ENCODE assay signal across 16 cellular contexts in the genomic region with DNA sequence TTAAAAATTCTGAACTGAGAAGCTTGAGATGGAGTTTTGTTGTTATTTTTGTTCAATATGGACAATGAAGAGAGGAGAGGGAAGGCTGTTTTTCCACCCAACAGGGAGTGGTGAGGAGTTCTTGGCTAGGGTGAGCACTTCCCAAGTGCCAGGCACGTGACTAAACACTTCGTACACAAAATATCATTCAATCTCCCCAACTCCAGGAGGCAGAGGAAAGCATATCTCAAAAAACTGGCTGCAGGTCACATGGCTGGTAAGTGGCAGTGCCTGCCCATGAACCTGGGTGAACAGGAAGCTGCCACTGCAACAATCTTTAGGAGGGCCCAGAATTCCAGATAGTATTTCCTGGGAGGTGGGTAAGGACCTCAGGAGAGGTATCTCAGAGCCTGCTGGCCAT. TPM values are rescaled to one million over a fixed set of nuclear protein-coding genes. Genes with fewer than 3 reads are reported as not detected.
DNase-seq lines count a peak whose midpoint lies in the region; ATAC-seq, FAIRE-seq and TF ChIP-seq lines count a peak whose summit lies in the region.
"Had no signal": no experiment of that assay in that cellular context is flagged by ENCODE, and none has a peak within 500 bp of the region (broad histone marks: within the 10 kb centered on the region; RNA-seq: fewer than 3 reads in every experiment).

No MANE protein-coding gene starts in this region.

- TF ChIP-seq RAD21 in Ishikawa (IDR thresholded peaks at IDR 0.05; ENCODE audit: low read depth) (no peak), K562 (CRISPR knock-in tag; conservative IDR thresholded peaks at IDR 0.05 in 1 of 2, IDR thresholded peaks at IDR 0.05 in 1 of 2) (no peak)

- H3K4me1 ChIP-seq in K562 (replicated peaks in 1 of 2; ENCODE audit: control insufficient read depth in 2 of 2, insufficient read depth in 2 of 2, low read length in 2 of 2), result no peaks in the 10 kb centered on the region; a peak in 1 of 5 replicates

- TF ChIP-seq EP300 in Ishikawa (IDR thresholded peaks at IDR 0.05; ENCODE audit: borderline replicate concordance) (no peak), K562 (IDR thresholded peaks at IDR 0.05; ENCODE audit: low read length) (no peak)

- POLR2A ChIA-PET in AG04450 (lab: Yijun Ruan, JAX) (no interaction called here), K562 (lab: Yijun Ruan, JAX) (interaction anchor here (0.6 to 1.2 kb wide), 4 partner anchors 10 to 403 kb away, joined by 3 to 5 read pairs (median 3); no protein-coding TSS in a partner anchor)

- H3K9me3 ChIP-seq in AG04450 (ENCODE audit: control insufficient read depth, insufficient read depth, low read length) (no peaks in the 10 kb centered on the region), K562 (replicated peaks; ENCODE audit: control insufficient read depth, insufficient read depth, low read depth, low read length) (no peaks in the 10 kb centered on the region)

- peaks cover 13% of the 10 kb centered on the region for H3K4me1 Mint-ChIP-seq in neural crest cell
- H3K4me1 Mint-ChIP-seq: activated naive CD8-positive, alpha-beta T cell treated with anti-CD3 and anti-CD28 coated beads, Interleukin-2, amount 50 U/mL, for 24 hours had no signal

- no peak overlapping the region for H3K4me3 Mint-ChIP-seq in neural crest cell
- H3K4me3 Mint-ChIP-seq: activated naive CD8-positive, alpha-beta T cell treated with anti-CD3 and anti-CD28 coated beads, Interleukin-2, amount 50 U/mL, for 24 hours had no signal

- in situ Hi-C loops in K562 (cut with MboI), result no loop called here

- TF ChIP-seq CTCF in AG04450 (IDR thresholded peaks at IDR 0.05; ENCODE audit: low read depth, low read length), result no peak
- TF ChIP-seq CTCF in K562 (IDR thresholded peaks at IDR 0.05 in 2 of 3, conservative IDR thresholded peaks at IDR 0.05 in 1 of 3; ENCODE audit: insufficient read depth in 2 of 3, low read depth in 1 of 3, low read length in 3 of 3), result no peak
- TF ChIP-seq CTCF in neural crest cell (conservative IDR thresholded peaks at IDR 0.05), result no peak

- no peak overlapping the region for H3K4me2 ChIP-seq in K562 (ENCODE audit: insufficient read depth, low read length)

- H3K4me3 ChIP-seq in AG04450 (ENCODE audit: low read depth, low read length) (no peak overlapping the region), K562 (no peak overlapping the region)

- no peaks in the 10 kb centered on the region for H3K9me1 ChIP-seq in K562 (ENCODE audit: control insufficient read depth, insufficient read depth, low read length)

- H3K36me3 Mint-ChIP-seq in neural crest cell (ENCODE audit: low read depth), result no peaks in the 10 kb centered on the region

- CTCF ChIA-PET in AG04450 (lab: Charles Lee) (interaction anchor here (2.9 to 4.0 kb wide), 2 partner anchors 9 to 11 kb away, joined by 13 to 23 read pairs; a partner anchor contains a TSS), K562 (lab: Yijun Ruan, JAX; ENCODE audit: low intra/inter-chr PET ratio) (no interaction called here)

- H3K27me3 ChIP-seq in AG04450 (ENCODE audit: control insufficient read depth, insufficient read depth, low read length), result peaks cover 2% of the 10 kb centered on the region
- peaks cover 2 to 4% of the 10 kb centered on the region in 2 experiments; a peak in 3 of 5 replicates for H3K27me3 ChIP-seq in K562 (ENCODE audit: control insufficient read depth in 2 of 2, insufficient read depth in 2 of 2, low read length in 2 of 2)

- FAIRE-seq in K562 (lab: Jason Lieb, UNC), result no peak
- FAIRE-seq: keratinocyte had no signal

- no peaks in the 10 kb centered on the region for H4K20me1 ChIP-seq in K562 (replicated peaks; ENCODE audit: control insufficient read depth, insufficient read depth, low read length)

- H2AFZ ChIP-seq in K562 (ENCODE audit: low read depth, low read length), result no peak overlapping the region

- intact Hi-C loops in K562 (cut with micrococcal nuclease), result no loop called here

- WGBS in K562 (ENCODE audit: insufficient coverage, low coverage, missing lambda C conversion rate), result 4% methylated on average over 2 of the region's 2 CpGs

- no peaks in the 10 kb centered on the region for H3K9me3 Mint-ChIP-seq in neural crest cell
- H3K9me3 Mint-ChIP-seq: activated naive CD8-positive, alpha-beta T cell treated with anti-CD3 and anti-CD28 coated beads, Interleukin-2, amount 50 U/mL, for 24 hours had no signal

- BruUV-seq in K562 (replicated peaks; lab: Mats Ljungman, UMichigan), result no TSS peak

- H3K79me2 ChIP-seq in K562 (ENCODE audit: control insufficient read depth, insufficient read depth, low read length), result no peaks in the 10 kb centered on the region

- peak overlapping the region; percentile 53 for H3K27ac Mint-ChIP-seq in neural crest cell (ENCODE audit: unreplicated experiment)
- H3K27ac Mint-ChIP-seq: activated naive CD8-positive, alpha-beta T cell treated with anti-CD3 and anti-CD28 coated beads, Interleukin-2, amount 50 U/mL, for 24 hours had no signal

- H3K27me3 Mint-ChIP-seq in neural crest cell (ENCODE audit: low read depth), result no peaks in the 10 kb centered on the region
- H3K27me3 Mint-ChIP-seq: activated naive CD8-positive, alpha-beta T cell treated with anti-CD3 and anti-CD28 coated beads, Interleukin-2, amount 50 U/mL, for 24 hours had no signal

- H3K27ac ChIP-seq in AG04450 (ENCODE audit: low read depth, low read length) (peak overlapping the region; percentile 25), K562 (ENCODE audit: extremely low read depth, low read depth, low read length) (no peak overlapping the region)

- H3K36me3 ChIP-seq in K562 (ENCODE audit: control insufficient read depth, insufficient read depth, low read length), result no peaks in the 10 kb centered on the region

- no peak for TF ChIP-seq POLR2A in K562 (conservative IDR thresholded peaks at IDR 0.05)

- ATAC-seq in K562, result no peak
- no peak for ATAC-seq in HG02571 (IDR thresholded peaks at IDR 0.05; ENCODE audit: unreplicated experiment)
- ATAC-seq: activated naive CD8-positive, alpha-beta T cell treated with anti-CD3 and anti-CD28 coated beads, Interleukin-2, amount 50 U/mL, for 24 hours had no signal

- H3K9ac ChIP-seq in K562 (ENCODE audit: insufficient read depth in 1 of 2, low read depth in 2 of 2, low read length in 2 of 2), result no peak overlapping the region

- DNase-seq in AG04450 (ENCODE audit: low read depth, low spot score) (no peak), K562 (ENCODE audit: extremely low read depth in 1 of 4, low spot score in 3 of 4) (no peak), neural crest cell (ENCODE audit: low read depth, low spot score) (no peak), DMS 273 treated with DMSO at 0.1 percent for 48 hours (lab: John Stamatoyannopoulos, UW) (no peak), SHP77 treated with DMSO at 0.1 percent for 48 hours (lab: John Stamatoyannopoulos, UW) (no peak)
- no peak for DNase-seq in stimulated activated CD8-positive, alpha-beta memory T cell treated with anti-CD3 and anti-CD28 coated beads, Interleukin-4, amount 100 ng/mL, for 48 hours
- DNase-seq: activated naive CD8-positive, alpha-beta T cell treated with anti-CD3 and anti-CD28 coated beads, Interleukin-2, amount 50 U/mL, for 24 hours; glutamatergic neuron; NCI-H1105 treated with DMSO at 0.1 percent for 48 hours; NCI-H524; T-helper 1 cell had no signal

TF ChIP-seq in Ishikawa, 13 proteins besides CTCF, POLR2A, EP300 and RAD21 (continues in another document):
- TF ChIP-seq TEAD4 (IDR thresholded peaks at IDR 0.05), result no peak
- TF ChIP-seq YY1 (IDR thresholded peaks at IDR 0.05; ENCODE audit: low read depth), result no peak
- TF ChIP-seq FOXM1 (IDR thresholded peaks at IDR 0.05; ENCODE audit: borderline replicate concordance, low read depth), result no peak
- TF ChIP-seq, protein P1, sequence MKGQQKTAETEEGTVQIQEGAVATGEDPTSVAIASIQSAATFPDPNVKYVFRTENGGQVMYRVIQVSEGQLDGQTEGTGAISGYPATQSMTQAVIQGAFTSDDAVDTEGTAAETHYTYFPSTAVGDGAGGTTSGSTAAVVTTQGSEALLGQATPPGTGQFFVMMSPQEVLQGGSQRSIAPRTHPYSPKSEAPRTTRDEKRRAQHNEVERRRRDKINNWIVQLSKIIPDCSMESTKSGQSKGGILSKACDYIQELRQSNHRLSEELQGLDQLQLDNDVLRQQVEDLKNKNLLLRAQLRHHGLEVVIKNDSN (IDR thresholded peaks at IDR 0.05), result peak; percentile 86
- TF ChIP-seq NFIC (IDR thresholded peaks at IDR 0.05), result no peak
- TF ChIP-seq CEBPB (IDR thresholded peaks at IDR 0.05), result no peak

TF ChIP-seq in K562, 482 proteins besides CTCF, POLR2A, EP300 and RAD21 (continues in another document):
- TF ChIP-seq ZNF551 (CRISPR knock-in tag; IDR thresholded peaks at IDR 0.05), result no peak

RNA-seq across cellular contexts. Expression of a gene that starts 11.6 kb away (rescaled TPM):
- polyA plus RNA-seq in AG04450 (2011; rRNA removed) (not detected in 2 replicates), K562 (2011; rRNA removed) (not detected in 2 replicates), K562 (2014; fragmentation: Illumina TruSeq; extraction: Trizol) (not detected in 2 replicates), K562 (2014; fragmentation: Nextera tagmentation; extraction: Ambion mirVana) (not detected), K562 (2014; rRNA removed) (not detected in 2 replicates)
- polyA minus RNA-seq in AG04450 (2011; rRNA and poly(A)+ RNA removed), result not detected in 2 replicates
- not detected in 2 replicates for total RNA-seq in K562 (2011; cell fraction: chromatin; rRNA removed; ENCODE audit: low replicate concordance)
- total RNA-seq in K562 (2011; cell fraction: nucleolus; rRNA removed), result not detected in 2 replicates
- total RNA-seq in K562 (2011; cell fraction: nucleoplasm; rRNA removed), result not detected in 2 replicates
- total RNA-seq in K562 (2014; rRNA removed) (not detected in 2 replicates), K562 (2014; rRNA removed; fragmentation: Illumina TruSeq; extraction: Trizol) (not detected in 2 replicates), K562 (2015; rRNA removed; fragmentation: Illumina TruSeq; extraction: Trizol) (not detected in 2 replicates), K562 (2021) (not detected in 2 replicates), neural crest cell (not detected in 2 replicates)
- not detected in 2 replicates for polyA plus RNA-seq in K562 (2011; cell fraction: cytosol; rRNA removed)
- not detected in 2 replicates for polyA plus RNA-seq in K562 (2011; cell fraction: nucleus; rRNA removed)
- polyA plus RNA-seq in K562 (2012), result not detected in 2 replicates
- not detected in 2 replicates for polyA minus RNA-seq in K562 (2011; rRNA and poly(A)+ RNA removed)
- polyA minus RNA-seq in K562 (2011; cell fraction: cytosol; rRNA and poly(A)+ RNA removed), result not detected in 2 replicates
- polyA minus RNA-seq in K562 (2011; cell fraction: nucleus; rRNA and poly(A)+ RNA removed), result not detected in 2 replicates
- total RNA-seq: cerebellum, pulmonary artery endothelial cell had no signal
- polyA plus RNA-seq: keratinocyte had no signal
